16 cellular contexts compared by ENCODE assay signal in the genomic region with DNA sequence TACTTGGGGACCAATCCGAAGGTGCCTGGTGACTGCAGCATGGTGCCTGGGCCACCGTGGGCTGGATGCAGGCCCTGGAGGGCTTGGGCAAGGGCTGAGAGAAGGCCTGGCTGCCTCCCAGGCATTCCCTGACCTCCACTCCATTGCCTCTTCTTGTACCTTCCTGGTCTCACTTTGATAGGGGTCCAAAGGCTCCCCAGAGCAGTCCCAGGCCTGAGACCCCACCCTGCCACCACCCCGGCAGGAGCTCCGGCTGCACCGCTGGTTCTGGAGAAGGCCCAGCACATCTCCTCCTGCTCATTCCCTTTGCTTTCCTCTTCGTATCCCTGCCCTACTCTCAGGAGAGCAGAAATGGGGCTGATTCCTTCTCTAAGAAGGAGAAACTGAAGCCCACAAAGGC.
DNase-seq lines count a peak whose midpoint lies in the region; ATAC-seq, FAIRE-seq and TF ChIP-seq lines count a peak whose summit lies in the region.
"Had no signal": no experiment of that assay in that cellular context is flagged by ENCODE, and none has a peak within 500 bp of the region (broad histone marks: within the 10 kb centered on the region; RNA-seq: fewer than 3 reads in every experiment).

No MANE protein-coding gene starts in this region.

- H3K27ac ChIP-seq in Panc1 (ENCODE audit: low read length) = no peak overlapping the region
- H3K27ac ChIP-seq in esophagus muscularis mucosa (replicated peaks in 1 of 4) = peak overlapping the region; percentile 24 to 66 (median 58)
- H3K27ac ChIP-seq in temporal lobe (ENCODE audit: low read depth, low read length) = peak overlapping the region; percentile 69
- H3K27ac ChIP-seq: BLaER1, lower lobe of right lung had no signal

- POLR2A ChIA-PET in Panc1 (lab: Charles Lee) = no interaction called here

- intact Hi-C loops in Panc1 (cut with micrococcal nuclease; ENCODE audit: unreplicated experiment) (no loop called here), esophagus muscularis mucosa (cut with DNase I) (loop anchor here (5.0 kb wide), 1 partner anchor 48 kb away; no protein-coding TSS in a partner anchor)

- CTCF ChIA-PET in Panc1 (lab: Charles Lee) = no interaction called here

- H3K9me3 ChIP-seq in Panc1 (ENCODE audit: control insufficient read depth, insufficient read depth, low read depth, low read length) (no peaks in the 10 kb centered on the region), esophagus muscularis mucosa (no peaks in the 10 kb centered on the region)
- H3K9me3 ChIP-seq: lower lobe of right lung had no signal

- peaks cover 5% of the 10 kb centered on the region for H3K4me1 Mint-ChIP-seq in nephron progenitor cell
- H3K4me1 Mint-ChIP-seq: naive thymus-derived CD4-positive, alpha-beta T cell had no signal

- 81% methylated on average over 4 of the region's 6 CpGs for whole genome bisulfite sequencing in esophagus muscularis mucosa

- H3K36me3 Mint-ChIP-seq in nephron progenitor cell (ENCODE audit: low read depth) = no peaks in the 10 kb centered on the region
- H3K36me3 Mint-ChIP-seq: naive thymus-derived CD4-positive, alpha-beta T cell had no signal

- H3K27me3 Mint-ChIP-seq in nephron progenitor cell (ENCODE audit: low read depth, poor library complexity) = peaks cover 6% of the 10 kb centered on the region

- H3K4me1 ChIP-seq in Panc1 (ENCODE audit: control insufficient read depth, insufficient read depth, low read length) (peaks cover 6% of the 10 kb centered on the region; the same call in 1 of the 2 replicates), esophagus muscularis mucosa (peaks cover 48 to 59% (median 50%) of the 10 kb centered on the region in 4 donors)
- H3K4me1 ChIP-seq: lower lobe of right lung had no signal

- 0 out of 2 replicates have a peak, but pooled peaks have one; percentile 13 for ATAC-seq in Panc1
- ATAC-seq: naive thymus-derived CD4-positive, alpha-beta T cell had no signal

- H3K9me3 Mint-ChIP-seq in nephron progenitor cell = peaks cover 6% of the 10 kb centered on the region

- BruUV-seq in Panc1 (replicated peaks; lab: Mats Ljungman, UMichigan) = no TSS peak

- no peak for TF ChIP-seq EP300 in esophagus muscularis mucosa (IDR thresholded peaks at IDR 0.05)

- H3K36me3 ChIP-seq in Panc1 (ENCODE audit: control insufficient read depth, insufficient read depth, low read length) = no peaks in the 10 kb centered on the region
- no peaks in the 10 kb centered on the region for H3K36me3 ChIP-seq in esophagus muscularis mucosa
- H3K36me3 ChIP-seq: lower lobe of right lung had no signal

- in situ Hi-C loops in Panc1 (cut with HindIII; ENCODE audit: low pct_unique_long_range_greater_than_20kb, low sequenced_read_pairs) = no loop called here

- H3K4me3 Mint-ChIP-seq in nephron progenitor cell = no peak overlapping the region
- H3K4me3 Mint-ChIP-seq: naive thymus-derived CD4-positive, alpha-beta T cell had no signal

- peak overlapping the region; percentile 70 for H3K27ac Mint-ChIP-seq in nephron progenitor cell
- H3K27ac Mint-ChIP-seq: naive thymus-derived CD4-positive, alpha-beta T cell had no signal

- no peak for TF ChIP-seq POLR2A in esophagus muscularis mucosa (IDR thresholded peaks at IDR 0.05; ENCODE audit: low read depth)

- TF ChIP-seq CTCF in Panc1 (IDR thresholded peaks at IDR 0.05) (no peak), esophagus muscularis mucosa (IDR thresholded peaks at IDR 0.05) (no peak), nephron progenitor cell (IDR thresholded peaks at IDR 0.05) (no peak)

- FAIRE-seq in RCC 7860 (lab: Jason Lieb, UNC) = no peak
- FAIRE-seq: G401.6, GM12891 had no signal

- H3K4me3 ChIP-seq in Panc1 (ENCODE audit: low read depth in 2 of 2, low read length in 2 of 2) (no peak overlapping the region), esophagus muscularis mucosa (no peak overlapping the region)
- H3K4me3 ChIP-seq: BLaER1, lower lobe of right lung had no signal

- H3K27me3 ChIP-seq in Panc1 (ENCODE audit: control insufficient read depth, insufficient read depth, low read length) (no peaks in the 10 kb centered on the region), esophagus muscularis mucosa (no peaks in the 10 kb centered on the region)
- H3K27me3 ChIP-seq: BLaER1 had no signal

- DNase-seq in Panc1 (ENCODE audit: low read depth, low spot score) = no peak
- DNase-seq in esophagus muscularis mucosa (ENCODE audit: extremely low spot score) = no peak
- no peak for DNase-seq in nephron progenitor cell
- DNase-seq in RCC 7860 (ENCODE audit: low spot score) = no peak
- no peak for DNase-seq in D341Med (ENCODE audit: low spot score)
- no peak for DNase-seq in GM03348 (ENCODE audit: low spot score)
- DNase-seq in NCI-H2107 treated with DMSO at 0.1 percent for 48 hours (lab: John Stamatoyannopoulos, UW; ENCODE audit: unreplicated experiment) = no peak
- DNase-seq: activated gamma-delta T cell treated with Interleukin-2 at 50 U/mL for 16 hours; foreskin melanocyte; lower lobe of right lung; naive thymus-derived CD4-positive, alpha-beta T cell; stimulated activated CD4-positive, alpha-beta T cell treated with anti-CD3 and anti-CD28 coated beads, Interleukin-1b, Interleukin-23, amount 100 ng/mL, for 48 hours had no signal
